In genomic region chr2:127526142-127526939, GRCh38 we compare ENCODE assay signal across 8 cellular contexts. TPM values are rescaled to one million over a fixed set of nuclear protein-coding genes. Genes with fewer than 3 reads are reported as not detected.
DNase-seq lines count a peak whose midpoint lies in the region; ATAC-seq and TF ChIP-seq lines count a peak whose summit lies in the region.

TSS of gene IWS1 (minus strand) at chr2:127526489. CDS start at chr2:127526208, 281 bp downstream.

- peaks cover 16% of the 10 kb centered on the region for H3K36me3 ChIP-seq in suprapubic skin

- no peaks in the 10 kb centered on the region for H3K9me3 ChIP-seq in suprapubic skin

- H3K4me1 Mint-ChIP-seq in activated naive CD4-positive, alpha-beta T cell treated with anti-CD3 and anti-CD28 coated beads, Interleukin-2, amount 50 U/mL, for 24 hours = peaks cover 36% of the 10 kb centered on the region

- H3K4me3 Mint-ChIP-seq in activated naive CD4-positive, alpha-beta T cell treated with anti-CD3 and anti-CD28 coated beads, Interleukin-2, amount 50 U/mL, for 24 hours = peak within 1 kb of the TSS; percentile 96

- TF ChIP-seq EP300 in suprapubic skin (IDR thresholded peaks at IDR 0.05) = no peak

- H3K27ac Mint-ChIP-seq in activated naive CD4-positive, alpha-beta T cell treated with anti-CD3 and anti-CD28 coated beads, Interleukin-2, amount 50 U/mL, for 24 hours = peak within 1 kb of the TSS; percentile 99

- no peaks in the 10 kb centered on the region for H3K27me3 ChIP-seq in suprapubic skin

- peak within 1 kb of the TSS; percentile 96 for H3K27ac ChIP-seq in suprapubic skin

- peaks cover 20% of the 10 kb centered on the region for H3K4me1 ChIP-seq in suprapubic skin

- WGBS in suprapubic skin = 1% methylated on average over 57 of the region's 66 CpGs

- peaks cover 4% of the 10 kb centered on the region for H3K9me3 Mint-ChIP-seq in activated naive CD4-positive, alpha-beta T cell treated with anti-CD3 and anti-CD28 coated beads, Interleukin-2, amount 50 U/mL, for 24 hours

- no peaks in the 10 kb centered on the region for H3K27me3 Mint-ChIP-seq in activated naive CD4-positive, alpha-beta T cell treated with anti-CD3 and anti-CD28 coated beads, Interleukin-2, amount 50 U/mL, for 24 hours

- peak; percentile 40 to 44 for TF ChIP-seq CTCF in suprapubic skin (IDR thresholded peaks at IDR 0.05)

- H3K4me3 ChIP-seq in GM08714 (ENCODE audit: low read length) = peak within 1 kb of the TSS; percentile 96
- H3K4me3 ChIP-seq in suprapubic skin = peak within 1 kb of the TSS; percentile 99

- peak; percentile 88 for ATAC-seq in HG02588 (IDR thresholded peaks at IDR 0.05; ENCODE audit: unreplicated experiment)
- ATAC-seq in SK-N-SH treated with all-trans-retinoic acid at 6 μM for 48 hours = peak; percentile 94

- H3K36me3 Mint-ChIP-seq in activated naive CD4-positive, alpha-beta T cell treated with anti-CD3 and anti-CD28 coated beads, Interleukin-2, amount 50 U/mL, for 24 hours = peaks cover 6% of the 10 kb centered on the region

- DNase-seq in NCI-H1092 (lab: John Stamatoyannopoulos, UW) (peak; percentile 87), globus pallidus (ENCODE audit: low spot score) (peak; percentile 97), nucleus accumbens (lab: John Stamatoyannopoulos, UW) (peak; percentile 56 to 98 (median 92)), suprapubic skin (ENCODE audit: low spot score in 2 of 2) (peak; percentile 97 to 99)

- TF ChIP-seq POLR2A in suprapubic skin (IDR thresholded peaks at IDR 0.05) = peak in 1 of 2 donors; percentile 69

TF ChIP-seq in SK-N-SH treated with all-trans-retinoic acid at 6 μM for 48 hours, 23 proteins besides CTCF, POLR2A, EP300 and RAD21:
- TF ChIP-seq GLIS3 (CRISPR knock-in tag; IDR thresholded peaks at IDR 0.05) (no peak), TCF4 (CRISPR knock-in tag; IDR thresholded peaks at IDR 0.05; ENCODE audit: borderline replicate concordance) (no peak), ZFP3 (CRISPR knock-in tag; IDR thresholded peaks at IDR 0.05) (peak; percentile 13; the same call in 1 of the 2 replicates)
- TF ChIP-seq, protein P1, sequence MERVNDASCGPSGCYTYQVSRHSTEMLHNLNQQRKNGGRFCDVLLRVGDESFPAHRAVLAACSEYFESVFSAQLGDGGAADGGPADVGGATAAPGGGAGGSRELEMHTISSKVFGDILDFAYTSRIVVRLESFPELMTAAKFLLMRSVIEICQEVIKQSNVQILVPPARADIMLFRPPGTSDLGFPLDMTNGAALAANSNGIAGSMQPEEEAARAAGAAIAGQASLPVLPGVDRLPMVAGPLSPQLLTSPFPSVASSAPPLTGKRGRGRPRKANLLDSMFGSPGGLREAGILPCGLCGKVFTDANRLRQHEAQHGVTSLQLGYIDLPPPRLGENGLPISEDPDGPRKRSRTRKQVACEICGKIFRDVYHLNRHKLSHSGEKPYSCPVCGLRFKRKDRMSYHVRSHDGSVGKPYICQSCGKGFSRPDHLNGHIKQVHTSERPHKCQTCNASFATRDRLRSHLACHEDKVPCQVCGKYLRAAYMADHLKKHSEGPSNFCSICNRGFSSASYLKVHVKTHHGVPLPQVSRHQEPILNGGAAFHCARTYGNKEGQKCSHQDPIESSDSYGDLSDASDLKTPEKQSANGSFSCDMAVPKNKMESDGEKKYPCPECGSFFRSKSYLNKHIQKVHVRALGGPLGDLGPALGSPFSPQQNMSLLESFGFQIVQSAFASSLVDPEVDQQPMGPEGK (CRISPR knock-in tag; IDR thresholded peaks at IDR 0.05; ENCODE audit: borderline replicate concordance) = peak; percentile 72; the same call in 1 of the 2 replicates

RNA-seq across cellular contexts. Expression of gene IWS1, which starts in this region (rescaled TPM):
- total RNA-seq in suprapubic skin = 10 to 100 TPM; 23.2 to 51.4 (median 29.9) TPM

Comparison
In these comparisons a context has a peak if more than half of its experiments do, and no peak if none do; other contexts are left out.
1. Peak in every context shown above with its lines: DNase-seq, ATAC-seq, H3K4me3 ChIP-seq and H3K27ac ChIP-seq.